7 cellular contexts compared by ENCODE assay signal in genomic region chr17:68168273-68169164, GRCh38.
DNase-seq lines count a peak whose midpoint lies in the region; ATAC-seq and TF ChIP-seq lines count a peak whose summit lies in the region.
"Not testable (repeated sequence)": the region's sequence is repeated elsewhere in the genome, so short reads cannot be mapped to it uniquely, and the experiment has no call there.

No MANE protein-coding gene starts in this region.

- H3K9me3 Mint-ChIP-seq in CD8-positive, alpha-beta T cell; activated CD4-positive, alpha-beta T cell treated with anti-CD3 and anti-CD28 coated beads for 36 hours (ENCODE audit: low read depth); activated T-helper 2 cell treated with anti-CD3 and anti-CD28 coated beads, Interferon-gamma antibody, Interleukin-2, Interleukin-4, amounts not matched to agents 10 μg/mL and 5 μg/mL and 100 μg/mL, durations not matched to agents 14 hours and 24 hours and 36 hours; effector memory CD8-positive, alpha-beta T cell; naive thymus-derived CD4-positive, alpha-beta T cell; progenitor cell of endocrine pancreas (ENCODE audit: low read depth): not testable (repeated sequence)

- peak in 2 of 7 experiments; percentile 32 to 47 for DNase-seq in CD8-positive, alpha-beta T cell
- DNase-seq in Jurkat, Clone E6-1 (ENCODE audit: low read depth, low spot score): peak; percentile 94
- DNase-seq in activated CD4-positive, alpha-beta T cell treated with anti-CD3 and anti-CD28 coated beads for 36 hours; activated T-helper 2 cell treated with anti-CD3 and anti-CD28 coated beads, Interferon-gamma antibody, Interleukin-2, Interleukin-4, amounts not matched to agents 10 μg/mL and 5 μg/mL and 100 μg/mL, durations not matched to agents 14 hours and 24 hours and 36 hours (ENCODE audit: low spot score); effector memory CD8-positive, alpha-beta T cell; progenitor cell of endocrine pancreas (ENCODE audit: low spot score, unreplicated experiment): not testable (repeated sequence)
- DNase-seq in naive thymus-derived CD4-positive, alpha-beta T cell: peak in 3 of 9 donors; percentile 22 to 30 (median 25)

- peaks cover 19% of the 10 kb centered on the region for H3K4me1 ChIP-seq in CD8-positive, alpha-beta T cell (ENCODE audit: insufficient read depth, low read length)
- peaks cover 0 to 13% of the 10 kb centered on the region in 2 donors for H3K4me1 ChIP-seq in naive thymus-derived CD4-positive, alpha-beta T cell (ENCODE audit: control insufficient read depth in 2 of 2, insufficient read depth in 2 of 2, low read length in 2 of 2)

- CTCF ChIA-PET in CD8-positive, alpha-beta T cell (lab: Charles Lee): interaction anchor here (1.0 to 7.7 kb wide), 7 partner anchors 13 to 298 kb away, joined by 3 to 180 read pairs (median 4); no protein-coding TSS in a partner anchor
- CTCF ChIA-PET in activated CD4-positive, alpha-beta T cell treated with anti-CD3 and anti-CD28 coated beads for 36 hours (lab: Charles Lee): interaction anchor here (0.6 to 1.9 kb wide), 8 partner anchors 11 to 445 kb away, joined by 3 to 7 read pairs (median 4); no protein-coding TSS in a partner anchor
- CTCF ChIA-PET in naive thymus-derived CD4-positive, alpha-beta T cell (lab: Charles Lee): interaction anchor here (0.6 to 1.6 kb wide), 6 partner anchors 17 to 315 kb away, joined by 3 to 5 read pairs (median 3); no protein-coding TSS in a partner anchor

- not testable (repeated sequence) for H3K27me3 ChIP-seq in CD8-positive, alpha-beta T cell (ENCODE audit: insufficient read depth, low read length); naive thymus-derived CD4-positive, alpha-beta T cell (ENCODE audit: control insufficient read depth in 2 of 2, insufficient read depth in 2 of 2, low read length in 2 of 2)

- H3K4me3 Mint-ChIP-seq in CD8-positive, alpha-beta T cell: peak overlapping the region; percentile 33
- peak overlapping the region; percentile 45 for H3K4me3 Mint-ChIP-seq in activated CD4-positive, alpha-beta T cell treated with anti-CD3 and anti-CD28 coated beads for 36 hours
- not testable (repeated sequence) for H3K4me3 Mint-ChIP-seq in activated T-helper 2 cell treated with anti-CD3 and anti-CD28 coated beads, Interferon-gamma antibody, Interleukin-2, Interleukin-4, amounts not matched to agents 10 μg/mL and 5 μg/mL and 100 μg/mL, durations not matched to agents 14 hours and 24 hours and 36 hours (ENCODE audit: low read depth); effector memory CD8-positive, alpha-beta T cell; progenitor cell of endocrine pancreas (ENCODE audit: low read depth)
- peak overlapping the region in 8 of 10 donors; percentile 5 to 60 (median 44) for H3K4me3 Mint-ChIP-seq in naive thymus-derived CD4-positive, alpha-beta T cell

- POLR2A ChIA-PET in CD8-positive, alpha-beta T cell (lab: Charles Lee): interaction anchor here (1.0 kb wide), 1 partner anchor 79 kb away, joined by 3 read pairs; the partner anchor contains the start of gene AMZ2
- POLR2A ChIA-PET in activated CD4-positive, alpha-beta T cell treated with anti-CD3 and anti-CD28 coated beads for 36 hours (lab: Charles Lee): interaction anchor here (0.6 to 0.8 kb wide), 3 partner anchors 12 to 306 kb away, joined by 3 read pairs; no protein-coding TSS in a partner anchor
- POLR2A ChIA-PET in naive thymus-derived CD4-positive, alpha-beta T cell (lab: Charles Lee): interaction anchor here (0.6 to 2.7 kb wide), 5 partner anchors 13 to 80 kb away, joined by 3 to 14 read pairs (median 3); partner anchors contain the start of gene AMZ2

- not testable (repeated sequence) for H3K9me3 ChIP-seq in CD8-positive, alpha-beta T cell (ENCODE audit: low read length); naive thymus-derived CD4-positive, alpha-beta T cell (ENCODE audit: control insufficient read depth in 2 of 3, low read length in 3 of 3)

- intact Hi-C loops in CD8-positive, alpha-beta T cell (cut with DNase I, micrococcal nuclease); activated T-helper 2 cell treated with anti-CD3 and anti-CD28 coated beads, Interferon-gamma antibody, Interleukin-2, Interleukin-4, amounts not matched to agents 10 μg/mL and 5 μg/mL and 100 μg/mL, durations not matched to agents 14 hours and 24 hours and 36 hours (cut with micrococcal nuclease): not testable (repeated sequence)
- intact Hi-C loops in activated CD4-positive, alpha-beta T cell treated with anti-CD3 and anti-CD28 coated beads for 36 hours (cut with DNase I, micrococcal nuclease): loop anchor here (5.0 to 10.0 kb wide), 3 partner anchors 111 to 586 kb away; no protein-coding TSS in a partner anchor
- intact Hi-C loops in naive thymus-derived CD4-positive, alpha-beta T cell (cut with micrococcal nuclease): loop anchor here in 1 of 2 donors (5.0 kb wide), 1 partner anchor 106 kb away; no protein-coding TSS in a partner anchor

- H3K27ac Mint-ChIP-seq in CD8-positive, alpha-beta T cell: peak overlapping the region; percentile 55
- peak overlapping the region; percentile 42 for H3K27ac Mint-ChIP-seq in activated CD4-positive, alpha-beta T cell treated with anti-CD3 and anti-CD28 coated beads for 36 hours
- peak overlapping the region; percentile 62 for H3K27ac Mint-ChIP-seq in activated T-helper 2 cell treated with anti-CD3 and anti-CD28 coated beads, Interferon-gamma antibody, Interleukin-2, Interleukin-4, amounts not matched to agents 10 μg/mL and 5 μg/mL and 100 μg/mL, durations not matched to agents 14 hours and 24 hours and 36 hours
- peak overlapping the region in 1 of 2 donors; percentile 35 for H3K27ac Mint-ChIP-seq in effector memory CD8-positive, alpha-beta T cell
- peak overlapping the region; percentile 1 to 81 (median 32) for H3K27ac Mint-ChIP-seq in naive thymus-derived CD4-positive, alpha-beta T cell
- peak overlapping the region; percentile 3 for H3K27ac Mint-ChIP-seq in progenitor cell of endocrine pancreas

- TF ChIP-seq CTCF in CD8-positive, alpha-beta T cell (IDR thresholded peaks at IDR 0.05); progenitor cell of endocrine pancreas (IDR thresholded peaks at IDR 0.05; ENCODE audit: unreplicated experiment): not testable (repeated sequence)

- peaks cover 34% of the 10 kb centered on the region for H3K4me1 Mint-ChIP-seq in CD8-positive, alpha-beta T cell (ENCODE audit: low read depth)
- H3K4me1 Mint-ChIP-seq in activated CD4-positive, alpha-beta T cell treated with anti-CD3 and anti-CD28 coated beads for 36 hours: peaks cover 23% of the 10 kb centered on the region
- peaks cover 23% of the 10 kb centered on the region for H3K4me1 Mint-ChIP-seq in activated T-helper 2 cell treated with anti-CD3 and anti-CD28 coated beads, Interferon-gamma antibody, Interleukin-2, Interleukin-4, amounts not matched to agents 10 μg/mL and 5 μg/mL and 100 μg/mL, durations not matched to agents 14 hours and 24 hours and 36 hours (ENCODE audit: low read depth)
- not testable (repeated sequence) for H3K4me1 Mint-ChIP-seq in effector memory CD8-positive, alpha-beta T cell (ENCODE audit: low read depth in 2 of 2); progenitor cell of endocrine pancreas (ENCODE audit: low read depth)
- H3K4me1 Mint-ChIP-seq in naive thymus-derived CD4-positive, alpha-beta T cell: peaks cover 12 to 34% (median 24%) of the 10 kb centered on the region in 7 donors

- H3K36me3 Mint-ChIP-seq in CD8-positive, alpha-beta T cell; activated CD4-positive, alpha-beta T cell treated with anti-CD3 and anti-CD28 coated beads for 36 hours (ENCODE audit: low read depth); activated T-helper 2 cell treated with anti-CD3 and anti-CD28 coated beads, Interferon-gamma antibody, Interleukin-2, Interleukin-4, amounts not matched to agents 10 μg/mL and 5 μg/mL and 100 μg/mL, durations not matched to agents 14 hours and 24 hours and 36 hours (ENCODE audit: low read depth); effector memory CD8-positive, alpha-beta T cell (ENCODE audit: insufficient read depth); naive thymus-derived CD4-positive, alpha-beta T cell; progenitor cell of endocrine pancreas (ENCODE audit: insufficient read depth): not testable (repeated sequence)

- not testable (repeated sequence) for H3K4me3 ChIP-seq in CD8-positive, alpha-beta T cell (ENCODE audit: low read depth, low read length); Jurkat, Clone E6-1 (ENCODE audit: low read length); naive thymus-derived CD4-positive, alpha-beta T cell (ENCODE audit: low read length)

- H3K27ac ChIP-seq in CD8-positive, alpha-beta T cell (ENCODE audit: low read depth, low read length); naive thymus-derived CD4-positive, alpha-beta T cell (ENCODE audit: low read depth, low read length): not testable (repeated sequence)

- not testable (repeated sequence) for H3K27me3 Mint-ChIP-seq in CD8-positive, alpha-beta T cell (ENCODE audit: low read depth); activated CD4-positive, alpha-beta T cell treated with anti-CD3 and anti-CD28 coated beads for 36 hours; activated T-helper 2 cell treated with anti-CD3 and anti-CD28 coated beads, Interferon-gamma antibody, Interleukin-2, Interleukin-4, amounts not matched to agents 10 μg/mL and 5 μg/mL and 100 μg/mL, durations not matched to agents 14 hours and 24 hours and 36 hours (ENCODE audit: low read depth); effector memory CD8-positive, alpha-beta T cell; naive thymus-derived CD4-positive, alpha-beta T cell; progenitor cell of endocrine pancreas

- peak; percentile 61 for ATAC-seq in CD8-positive, alpha-beta T cell
- ATAC-seq in activated CD4-positive, alpha-beta T cell treated with anti-CD3 and anti-CD28 coated beads for 36 hours; naive thymus-derived CD4-positive, alpha-beta T cell: not testable (repeated sequence)
- ATAC-seq in effector memory CD8-positive, alpha-beta T cell (replicated peaks): peak; percentile 22

- H3K36me3 ChIP-seq in CD8-positive, alpha-beta T cell (ENCODE audit: insufficient read depth, low read length); naive thymus-derived CD4-positive, alpha-beta T cell (ENCODE audit: control insufficient read depth in 2 of 3, insufficient read depth in 3 of 3, low read length in 3 of 3): not testable (repeated sequence)
